Comparison of ENCODE assay signal across 8 cellular contexts in genomic region chr5:10695055-10695649, GRCh38.
A peak's percentile ranks its signal among the peaks of the same experiment; 100 is the strongest.
DNase-seq lines count a peak whose midpoint lies in the region; ATAC-seq, FAIRE-seq and TF ChIP-seq lines count a peak whose summit lies in the region.

No MANE protein-coding gene starts in this region.

- no peaks in the 10 kb centered on the region for H3K36me3 ChIP-seq in sigmoid colon

- peak; percentile 88 for TF ChIP-seq CTCF in AG09319 (IDR thresholded peaks at IDR 0.05; ENCODE audit: low read depth, low read length)
- TF ChIP-seq CTCF in sigmoid colon (IDR thresholded peaks at IDR 0.05), result peak; percentile 47 to 76 (median 66)

- intact Hi-C loops in sigmoid colon (cut with DNase I), result loop anchor here (10.0 kb wide), 1 partner anchor 1330 kb away; no protein-coding TSS in a partner anchor

- WGBS in sigmoid colon, 2 donors, result 7 to 29% methylated on average over 14 of the region's 14 CpGs

- TF ChIP-seq POLR2A in GM12892 (IDR thresholded peaks at IDR 0.05; ENCODE audit: low read depth, low read length) (no peak), sigmoid colon (IDR thresholded peaks at IDR 0.05) (no peak)

- no peaks in the 10 kb centered on the region for H3K9me3 ChIP-seq in sigmoid colon

- peak; percentile 36 for FAIRE-seq in GM12892 (lab: Jason Lieb, UNC)

- H3K27me3 ChIP-seq in sigmoid colon, result no peaks in the 10 kb centered on the region

- DNase-seq in AG09319 (ENCODE audit: extremely low read depth, low read depth) (no peak), GM12892 (ENCODE audit: insufficient read length) (no peak), NCI-H345 (lab: John Stamatoyannopoulos, UW) (peak; percentile 60), astrocyte of the hippocampus (ENCODE audit: low read depth, low spot score) (peak; percentile 92), hippocampal formation (lab: John Stamatoyannopoulos, UW) (peak; percentile 62 to 72), sigmoid colon (peak; percentile 86)

- H3K4me1 ChIP-seq in sigmoid colon, result peaks cover 0 to 20% (median 14%) of the 10 kb centered on the region in 4 donors

- H3K4me3 ChIP-seq in sigmoid colon, result no peak overlapping the region

- no peak overlapping the region for H3K27ac ChIP-seq in sigmoid colon

- ATAC-seq in HG03139 (IDR thresholded peaks at IDR 0.05; ENCODE audit: unreplicated experiment) (peak; percentile 34), HG03378 (IDR thresholded peaks at IDR 0.05; ENCODE audit: unreplicated experiment) (no peak)

- TF ChIP-seq EP300 in sigmoid colon (IDR thresholded peaks at IDR 0.05), result no peak

Comparison
In these comparisons a context has a peak if more than half of its experiments do, and no peak if none do; other contexts are left out.
1. DNase-seq: peak in NCI-H345 (single experiment), astrocyte of the hippocampus (single experiment), hippocampal formation (2 of 2) and sigmoid colon (single experiment); none in AG09319 (single experiment) and GM12892 (single experiment).